ENCODE assay signal across 13 cellular contexts in genomic region chr1:115302390-115302961, GRCh38. TPM values are rescaled to one million over a fixed set of nuclear protein-coding genes. Genes with fewer than 3 reads are reported as not detected.
DNase-seq lines count a peak whose midpoint lies in the region; ATAC-seq and TF ChIP-seq lines count a peak whose summit lies in the region.
"Had no signal": no experiment of that assay in that cellular context is flagged by ENCODE, and none has a peak within 500 bp of the region (broad histone marks: within the 10 kb centered on the region; RNA-seq: fewer than 3 reads in every experiment).

No MANE protein-coding gene starts in this region.

- no peak overlapping the region for H3K4me3 ChIP-seq in HFF-Myc (replicated peaks; ENCODE audit: low read depth, low read length)
- H3K4me3 ChIP-seq in Peyer's patch: no peak overlapping the region
- H3K4me3 ChIP-seq: K562 had no signal

- intact Hi-C loops in Right ventricle myocardium superior (cut with DNase I) (no loop called here), head of caudate nucleus (cut with DNase I) (no loop called here)

- TF ChIP-seq CTCF in HFF-Myc (IDR thresholded peaks at IDR 0.05; ENCODE audit: low read depth, low read length, missing control alignments): no peak
- no peak for TF ChIP-seq CTCF in Peyer's patch (IDR thresholded peaks at IDR 0.05)

- TF ChIP-seq POLR2A in Peyer's patch (IDR thresholded peaks at IDR 0.05): no peak

- H3K27ac ChIP-seq in Peyer's patch: no peak overlapping the region

- H3K27me3 ChIP-seq in Peyer's patch: no peaks in the 10 kb centered on the region

- DNase-seq in HFF-Myc (ENCODE audit: extremely low read depth, low read depth) (peak; percentile 85), amniotic stem cell (lab: John Stamatoyannopoulos, UW) (peak; percentile 72), Right ventricle myocardium superior (peak; percentile 51), stromal cell of bone marrow (ENCODE audit: low read depth) (peak; percentile 66), NCI-H1105 (lab: John Stamatoyannopoulos, UW) (no peak), head of caudate nucleus (no peak), Peyer's patch (no peak)
- DNase-seq: activated T-cell treated with anti-CD3 and anti-CD28 coated beads, Interleukin-2, amount 50 U/mL, for 72 hours; GF-D8; kidney glomerular epithelial cell; NK-92 treated with Interleukin-12 subunit alpha and Interleukin-12 subunit beta, amount 100 ng/mL, for 24 hours had no signal

- ATAC-seq in Right ventricle myocardium superior (ENCODE audit: poor library complexity) (peak; percentile 76), GM19023 (IDR thresholded peaks at IDR 0.05; ENCODE audit: unreplicated experiment) (no peak)
- ATAC-seq: K562 had no signal

- H3K36me3 ChIP-seq in Peyer's patch: no peaks in the 10 kb centered on the region

- H3K4me1 ChIP-seq in Peyer's patch: no peaks in the 10 kb centered on the region

- no peaks in the 10 kb centered on the region for H3K9me3 ChIP-seq in Peyer's patch

RNA-seq across cellular contexts. Expression of gene NGF, which starts 35.6 kb away (rescaled TPM):
- total RNA-seq in Right ventricle myocardium superior (4.0 TPM), Peyer's patch (not detected)
- total RNA-seq: activated T-cell treated with anti-CD3 and anti-CD28 coated beads, Interleukin-2, amount 50 U/mL, for 72 hours; K562 had no signal

Comparison
In these comparisons a context has a peak if more than half of its experiments do, and no peak if none do; other contexts are left out.
1. DNase-seq: peak in HFF-Myc (single experiment), amniotic stem cell (single experiment), Right ventricle myocardium superior (single experiment) and stromal cell of bone marrow (single experiment); none in NCI-H1105 (single experiment), head of caudate nucleus (0 of 42) and Peyer's patch (0 of 3).